ENCODE assay signal across 32 cellular contexts in the genomic region with DNA sequence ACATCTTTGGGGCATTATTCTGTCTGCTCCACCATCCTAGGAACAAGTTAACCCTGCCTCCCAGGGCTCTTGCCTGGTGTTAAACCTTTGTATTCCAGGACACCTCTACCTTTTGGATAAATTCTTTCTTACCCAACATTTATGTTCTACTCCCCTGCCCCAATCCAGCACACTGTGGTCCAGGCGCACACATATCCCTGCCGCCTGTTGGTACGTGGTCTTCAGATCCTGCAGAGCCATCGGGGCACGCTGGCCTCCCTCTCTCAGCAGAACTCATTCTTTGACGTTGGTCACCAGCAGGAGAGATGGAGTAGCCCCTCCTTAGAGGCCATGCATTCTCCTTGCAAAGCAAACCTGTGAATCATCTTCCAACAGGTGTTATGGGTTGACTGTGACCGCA. TPM values are rescaled to one million over a fixed set of nuclear protein-coding genes. Genes with fewer than 3 reads are reported as not detected.
"Had no signal": no experiment of that assay in that cellular context is flagged by ENCODE, and none has a peak within 500 bp of the region (broad histone marks: within the 10 kb centered on the region; RNA-seq: fewer than 3 reads in every experiment).

No MANE protein-coding gene starts in this region.

- H3K36me3 ChIP-seq: ascending aorta, breast epithelium, cardiac muscle cell, colonic mucosa, esophagus muscularis mucosa, gastrocnemius medialis, heart left ventricle had no signal

- H3K27ac ChIP-seq: ascending aorta, breast epithelium, cardiac muscle cell, colonic mucosa, dorsolateral prefrontal cortex, esophagus muscularis mucosa, foreskin keratinocyte, gastrocnemius medialis, heart left ventricle, VCaP had no signal

- H3K4me1 ChIP-seq: ascending aorta, breast epithelium, colonic mucosa, foreskin keratinocyte, gastrocnemius medialis had no signal

- H3K27me3 ChIP-seq: ascending aorta had no signal

- DNase-seq: activated CD4-positive, alpha-beta T cell treated with anti-CD3 and anti-CD28 coated beads for 1 hour; activated CD4-positive, alpha-beta T cell treated with anti-CD3 and anti-CD28 coated beads for 4 hours; activated CD4-positive, alpha-beta T cell treated with anti-CD3 and anti-CD28 coated beads, Interleukin-2, amount 10 ng/mL, durations not matched to agents 7 days and 5 days; activated CD4-positive, alpha-beta T cell treated with anti-CD3 and anti-CD28 coated beads, Interleukin-2, amount 50 U/mL, for 48 hours; activated CD8-positive, alpha-beta T cell treated with anti-CD3 and anti-CD28 coated beads for 36 hours; activated gamma-delta T cell; activated naive CD4-positive, alpha-beta T cell; activated naive CD4-positive, alpha-beta T cell treated with anti-CD3 and anti-CD28 coated beads, Interleukin-2, amount 10 ng/mL, durations not matched to agents 7 days and 5 days; activated naive CD8-positive, alpha-beta T cell treated with anti-CD3 and anti-CD28 coated beads, Interleukin-2, amount 10 ng/mL, durations not matched to agents 7 days and 5 days; activated T-cell treated with anti-CD3 and anti-CD28 coated beads, Interleukin-2, amount 50 U/mL, for 4 hours; central memory CD4-positive, alpha-beta T cell; cerebellar nuclear complex; colonic mucosa; dorsolateral prefrontal cortex; effector memory CD4-positive, alpha-beta T cell; erythroblast; foreskin keratinocyte; gastrocnemius medialis; glutamatergic neuron; heart left ventricle; T-helper 1 cell; T-helper 2 cell had no signal

- H3K9me3 ChIP-seq: ascending aorta, breast epithelium, colonic mucosa, esophagus muscularis mucosa, gastrocnemius medialis, heart left ventricle had no signal

- H3K4me1 Mint-ChIP-seq: activated CD4-positive, alpha-beta T cell treated with anti-CD3 and anti-CD28 coated beads, Interleukin-2, amount 10 ng/mL, durations not matched to agents 7 days and 5 days; activated naive CD4-positive, alpha-beta T cell treated with anti-CD3 and anti-CD28 coated beads, Interleukin-2, amount 10 ng/mL, durations not matched to agents 7 days and 5 days; activated naive CD8-positive, alpha-beta T cell treated with anti-CD3 and anti-CD28 coated beads, Interleukin-2, amount 10 ng/mL, durations not matched to agents 7 days and 5 days; activated T-helper 17 cell treated with anti-CD3 and anti-CD28 coated beads, Interleukin-2, amount 50 U/mL, for 72 hours had no signal

- H3K4me3 ChIP-seq: ascending aorta, breast epithelium, cardiac muscle cell, colonic mucosa, dorsolateral prefrontal cortex, esophagus muscularis mucosa, gastrocnemius medialis, heart left ventricle had no signal

- H3K27ac Mint-ChIP-seq: activated CD4-positive, alpha-beta T cell treated with anti-CD3 and anti-CD28 coated beads, Interleukin-2, amount 10 ng/mL, durations not matched to agents 7 days and 5 days; activated CD8-positive, alpha-beta T cell treated with anti-CD3 and anti-CD28 coated beads for 36 hours; activated naive CD4-positive, alpha-beta T cell treated with anti-CD3 and anti-CD28 coated beads, Interleukin-2, amount 10 ng/mL, durations not matched to agents 7 days and 5 days; activated naive CD4-positive, alpha-beta T cell treated with anti-CD3 and anti-CD28 coated beads, Interleukin-2, amount 50 U/mL, for 72 hours; activated naive CD8-positive, alpha-beta T cell treated with anti-CD3 and anti-CD28 coated beads, Interleukin-2, amount 10 ng/mL, durations not matched to agents 7 days and 5 days; activated T-helper 17 cell treated with anti-CD3 and anti-CD28 coated beads, Interleukin-2, amount 50 U/mL, for 72 hours; brain; dendritic cell treated with granulocyte-macrophage colony-stimulating factor and Interleukin-4, amounts not matched to agents 40 ng/mL and 50 ng/mL, for 4 days; WTC11 had no signal

- H3K36me3 Mint-ChIP-seq: activated naive CD4-positive, alpha-beta T cell treated with anti-CD3 and anti-CD28 coated beads, Interleukin-2, amount 10 ng/mL, durations not matched to agents 7 days and 5 days; activated naive CD4-positive, alpha-beta T cell treated with anti-CD3 and anti-CD28 coated beads, Interleukin-2, amount 50 U/mL, for 72 hours; activated naive CD8-positive, alpha-beta T cell treated with anti-CD3 and anti-CD28 coated beads, Interleukin-2, amount 10 ng/mL, durations not matched to agents 7 days and 5 days; brain; WTC11 had no signal

- ATAC-seq: activated CD8-positive, alpha-beta T cell treated with anti-CD3 and anti-CD28 coated beads for 36 hours; activated naive CD4-positive, alpha-beta T cell treated with anti-CD3 and anti-CD28 coated beads, Interleukin-2, amount 50 U/mL, for 72 hours; activated T-cell treated with anti-CD3 and anti-CD28 coated beads, Interleukin-2, amount 50 U/mL, for 4 hours; activated T-helper 17 cell treated with anti-CD3 and anti-CD28 coated beads, Interleukin-2, amount 50 U/mL, for 72 hours; foreskin keratinocyte; gastrocnemius medialis; heart left ventricle; WTC11 had no signal

- H3K4me3 Mint-ChIP-seq: activated CD4-positive, alpha-beta T cell treated with anti-CD3 and anti-CD28 coated beads, Interleukin-2, amount 10 ng/mL, durations not matched to agents 7 days and 5 days; activated CD8-positive, alpha-beta T cell treated with anti-CD3 and anti-CD28 coated beads for 36 hours; activated naive CD4-positive, alpha-beta T cell treated with anti-CD3 and anti-CD28 coated beads, Interleukin-2, amount 10 ng/mL, durations not matched to agents 7 days and 5 days; activated naive CD8-positive, alpha-beta T cell treated with anti-CD3 and anti-CD28 coated beads, Interleukin-2, amount 10 ng/mL, durations not matched to agents 7 days and 5 days; activated T-cell treated with anti-CD3 and anti-CD28 coated beads, Interleukin-2, amount 50 U/mL, for 4 hours; activated T-helper 17 cell treated with anti-CD3 and anti-CD28 coated beads, Interleukin-2, amount 50 U/mL, for 72 hours; brain; dendritic cell treated with granulocyte-macrophage colony-stimulating factor and Interleukin-4, amounts not matched to agents 40 ng/mL and 50 ng/mL, for 4 days; WTC11 had no signal

RNA-seq across cellular contexts. Expression of gene TMEM179, which starts 5.1 kb away (rescaled TPM):
- total RNA-seq: activated CD4-positive, alpha-beta T cell treated with anti-CD3 and anti-CD28 coated beads, Interleukin-2, amount 10 ng/mL, durations not matched to agents 7 days and 5 days; activated CD8-positive, alpha-beta T cell treated with anti-CD3 and anti-CD28 coated beads for 36 hours; activated naive CD8-positive, alpha-beta T cell treated with anti-CD3 and anti-CD28 coated beads, Interleukin-2, amount 10 ng/mL, durations not matched to agents 7 days and 5 days; activated T-cell treated with anti-CD3 and anti-CD28 coated beads, Interleukin-2, amount 50 U/mL, for 4 hours; ascending aorta; breast epithelium; foreskin keratinocyte; gastrocnemius medialis had no signal
- polyA plus RNA-seq: foreskin keratinocyte had no signal

RNA-seq across cellular contexts. Expression of gene C14orf180, which starts 30.1 kb away (rescaled TPM):
- total RNA-seq: activated CD4-positive, alpha-beta T cell treated with anti-CD3 and anti-CD28 coated beads, Interleukin-2, amount 10 ng/mL, durations not matched to agents 7 days and 5 days; activated CD8-positive, alpha-beta T cell treated with anti-CD3 and anti-CD28 coated beads for 36 hours; activated naive CD4-positive, alpha-beta T cell treated with anti-CD3 and anti-CD28 coated beads, Interleukin-2, amount 50 U/mL, for 72 hours; activated naive CD8-positive, alpha-beta T cell treated with anti-CD3 and anti-CD28 coated beads, Interleukin-2, amount 10 ng/mL, durations not matched to agents 7 days and 5 days; activated T-cell treated with anti-CD3 and anti-CD28 coated beads, Interleukin-2, amount 50 U/mL, for 4 hours; activated T-helper 17 cell treated with anti-CD3 and anti-CD28 coated beads, Interleukin-2, amount 50 U/mL, for 72 hours; foreskin keratinocyte; WTC11 had no signal
- polyA plus RNA-seq: foreskin keratinocyte had no signal
